In genomic region chr7:98713411-98713810, GRCh38 we compare ENCODE assay signal across 22 cellular contexts.
"Had no signal": no experiment of that assay in that cellular context is flagged by ENCODE, and none has a peak within 500 bp of the region (broad histone marks: within the 10 kb centered on the region; RNA-seq: fewer than 3 reads in every experiment).

No MANE protein-coding gene starts in this region.

- H3K27me3 ChIP-seq: cardiac muscle cell had no signal

- H3K27ac ChIP-seq: cardiac muscle cell, VCaP had no signal

- DNase-seq: activated CD4-positive, alpha-beta memory T cell treated with anti-CD3 and anti-CD28 coated beads for 36 hours; activated CD4-positive, alpha-beta T cell treated with anti-CD3 and anti-CD28 coated beads, Interleukin-2, amount 10 ng/mL, durations not matched to agents 7 days and 5 days; activated CD4-positive, CD25-positive, alpha-beta regulatory T cell; activated CD8-positive, alpha-beta memory T cell treated with anti-CD3 and anti-CD28 coated beads for 24 hours; activated gamma-delta T cell; activated naive CD4-positive, alpha-beta T cell treated with anti-CD3 and anti-CD28 coated beads for 36 hours; activated T-cell treated with anti-CD3 and anti-CD28 coated beads, Interleukin-2, amount 50 U/mL, for 4 hours; amygdala; NCI-H1105 treated with DMSO at 0.1 percent for 48 hours; NCI-H1436 treated with DMSO at 0.1 percent for 48 hours; NCI-H1930; NCI-H2171; NCI-H2227 treated with DMSO at 0.1 percent for 48 hours; NCI-H446 treated with DMSO at 0.1 percent for 48 hours; NCI-H526; NCI-H82; SIG-M5; T-cell; T-helper 2 cell; T1000 had no signal

- H3K4me3 ChIP-seq: cardiac muscle cell had no signal

- ATAC-seq: activated T-cell treated with anti-CD3 and anti-CD28 coated beads, Interleukin-2, amount 50 U/mL, for 4 hours; T-cell had no signal

- H3K36me3 ChIP-seq: cardiac muscle cell had no signal
